ENCODE assay signal across 15 cellular contexts in the genomic region with DNA sequence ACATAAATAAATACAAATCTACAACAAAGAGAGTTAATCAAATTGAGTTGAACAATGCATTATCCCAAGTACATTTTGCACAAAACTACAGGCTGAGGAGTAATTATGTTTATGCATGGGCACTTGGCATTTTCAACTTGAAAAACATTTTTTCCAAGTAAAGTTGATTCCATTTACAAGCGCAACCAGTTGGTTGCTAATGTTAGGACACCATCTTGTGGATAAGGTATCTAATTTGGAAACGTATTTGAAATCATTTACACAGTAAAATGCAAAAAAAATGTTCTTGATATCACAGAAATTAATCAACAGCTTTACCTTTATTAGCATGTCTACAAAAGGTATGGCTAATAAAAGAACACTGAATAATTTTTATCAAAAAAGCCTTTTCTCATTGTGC. TPM values are rescaled to one million over a fixed set of nuclear protein-coding genes. Genes with fewer than 3 reads are reported as not detected.
DNase-seq lines count a peak whose midpoint lies in the region; ATAC-seq, FAIRE-seq and TF ChIP-seq lines count a peak whose summit lies in the region.
"Had no signal": no experiment of that assay in that cellular context is flagged by ENCODE, and none has a peak within 500 bp of the region (broad histone marks: within the 10 kb centered on the region; RNA-seq: fewer than 3 reads in every experiment).

No MANE protein-coding gene starts in this region.

- POLR2A ChIA-PET in endothelial cell of umbilical vein (lab: Charles Lee), result no interaction called here

- TF ChIP-seq CTCF in mammary epithelial cell (conservative IDR thresholded peaks at IDR 0.05 in 1 of 2, IDR thresholded peaks at IDR 0.05 in 1 of 2; ENCODE audit: extremely low read depth in 1 of 2, insufficient read depth in 1 of 2, low read depth in 1 of 2, low read length in 2 of 2) (no peak), endothelial cell of umbilical vein (IDR thresholded peaks at IDR 0.05; ENCODE audit: extremely low read depth in 1 of 2, insufficient read depth in 1 of 2, low read depth in 1 of 2, low read length in 2 of 2) (no peak)

- 54% methylated on average over 2 of the region's 2 CpGs for WGBS in mammary epithelial cell (ENCODE audit: low coverage, missing lambda C conversion rate)

- no peak for TF ChIP-seq POLR2A in endothelial cell of umbilical vein (IDR thresholded peaks at IDR 0.05; ENCODE audit: low read depth, low read length)

- H3K79me2 ChIP-seq in mammary epithelial cell (ENCODE audit: insufficient read depth, low read length) (no peaks in the 10 kb centered on the region), endothelial cell of umbilical vein (ENCODE audit: control insufficient read depth, insufficient read depth, low read length) (no peaks in the 10 kb centered on the region)

- ATAC-seq in HG02840 (IDR thresholded peaks at IDR 0.05; ENCODE audit: low FRiP score, unreplicated experiment), result no peak
- no peak for ATAC-seq in HG02588 (IDR thresholded peaks at IDR 0.05; ENCODE audit: unreplicated experiment)
- ATAC-seq: Right ventricle myocardium inferior had no signal

- no peaks in the 10 kb centered on the region for H4K20me1 ChIP-seq in mammary epithelial cell (ENCODE audit: insufficient read depth, low read length)
- H4K20me1 ChIP-seq in endothelial cell of umbilical vein (replicated peaks; ENCODE audit: control insufficient read depth, extremely low read depth, insufficient read depth, low read length), result no peaks in the 10 kb centered on the region
- H4K20me1 ChIP-seq: BLaER1 had no signal

- H3K4me1 ChIP-seq in mammary epithelial cell (ENCODE audit: insufficient read depth, low read length) (no peaks in the 10 kb centered on the region), endothelial cell of umbilical vein (ENCODE audit: control insufficient read depth, extremely low read depth, insufficient read depth, low read length) (no peaks in the 10 kb centered on the region)
- H3K4me1 ChIP-seq: BLaER1, esophagus squamous epithelium had no signal

- peak; percentile 73 for FAIRE-seq in endothelial cell of umbilical vein (lab: Jason Lieb, UNC)

- CTCF ChIA-PET in mammary epithelial cell (lab: Charles Lee; ENCODE audit: low non-redundant PET) (no interaction called here), endothelial cell of umbilical vein (lab: Charles Lee) (interaction anchor here (1.2 to 1.4 kb wide), 3 partner anchors 1054 to 1214 kb away, joined by 3 to 4 read pairs (median 4); no protein-coding TSS in a partner anchor)

- no peaks in the 10 kb centered on the region for H3K9me1 ChIP-seq in endothelial cell of umbilical vein (replicated peaks; ENCODE audit: control insufficient read depth, extremely low read depth, insufficient read depth, low read length)

- H2AFZ ChIP-seq in mammary epithelial cell (ENCODE audit: low read depth, low read length), result no peak overlapping the region
- no peak overlapping the region for H2AFZ ChIP-seq in endothelial cell of umbilical vein (ENCODE audit: low read depth, low read length)

- no peaks in the 10 kb centered on the region for H3K9me3 ChIP-seq in mammary epithelial cell (replicated peaks; ENCODE audit: insufficient read depth, low read length)
- no peaks in the 10 kb centered on the region for H3K9me3 ChIP-seq in endothelial cell of umbilical vein (replicated peaks; ENCODE audit: control insufficient read depth, insufficient read depth, low read length)
- H3K9me3 ChIP-seq: BLaER1, esophagus squamous epithelium had no signal

- H3K4me2 ChIP-seq in mammary epithelial cell (ENCODE audit: insufficient read depth, low read depth, low read length) (no peak overlapping the region), endothelial cell of umbilical vein (ENCODE audit: insufficient read depth, low read length) (no peak overlapping the region)
- H3K4me2 ChIP-seq: BLaER1 had no signal

- H3K36me3 ChIP-seq in mammary epithelial cell (ENCODE audit: insufficient read depth, low read length) (no peaks in the 10 kb centered on the region), endothelial cell of umbilical vein (ENCODE audit: control insufficient read depth in 2 of 2, extremely low read depth in 1 of 2, insufficient read depth in 2 of 2, low read length in 2 of 2) (no peaks in the 10 kb centered on the region)
- H3K36me3 ChIP-seq: BLaER1, esophagus squamous epithelium had no signal

- H3K27ac ChIP-seq in mammary epithelial cell (ENCODE audit: insufficient read depth, low read depth, low read length) (no peak overlapping the region), endothelial cell of umbilical vein (ENCODE audit: insufficient read depth, low read depth, low read length) (no peak overlapping the region)
- H3K27ac ChIP-seq: BLaER1, esophagus squamous epithelium had no signal

- H3K9ac ChIP-seq in mammary epithelial cell (ENCODE audit: insufficient read depth, low read length) (no peak overlapping the region), endothelial cell of umbilical vein (replicated peaks; ENCODE audit: extremely low read depth, insufficient read depth, low read length) (no peak overlapping the region)
- H3K9ac ChIP-seq: BLaER1 had no signal

- in situ Hi-C loops in T47D (cut with HindIII; ENCODE audit: low pct_unique_long_range_greater_than_20kb, low sequenced_read_pairs) (no loop called here), mammary epithelial cell (cut with MboI; ENCODE audit: low sequenced_read_pairs in 2 of 2) (no loop called here)

- BruUV-seq in mammary epithelial cell (replicated peaks; lab: Mats Ljungman, UMichigan) (no TSS peak), endothelial cell of umbilical vein (replicated peaks; lab: Mats Ljungman, UMichigan) (no TSS peak)

- dilution Hi-C loops in mammary epithelial cell (cut with HindIII; ENCODE audit: low sequenced_read_pairs), result no loop called here
- dilution Hi-C loops in endothelial cell of umbilical vein (cut with MboI; ENCODE audit: extremely low pct_ligation_motif_present, low sequenced_read_pairs), result no loop called here

- H3K4me3 ChIP-seq in mammary epithelial cell (replicated peaks in 1 of 3; ENCODE audit: insufficient read depth in 1 of 3, low read depth in 2 of 3, low read length in 3 of 3), result no peak overlapping the region
- no peak overlapping the region for H3K4me3 ChIP-seq in endothelial cell of umbilical vein (replicated peaks in 1 of 3; ENCODE audit: insufficient read depth in 1 of 3, low read depth in 1 of 3, low read length in 3 of 3)
- H3K4me3 ChIP-seq: BLaER1, esophagus squamous epithelium had no signal

- no peaks in the 10 kb centered on the region for H3K27me3 ChIP-seq in mammary epithelial cell (ENCODE audit: insufficient read depth, low read length)
- no peaks in the 10 kb centered on the region for H3K27me3 ChIP-seq in endothelial cell of umbilical vein (ENCODE audit: control insufficient read depth in 2 of 2, insufficient read depth in 2 of 2, low read length in 2 of 2)
- H3K27me3 ChIP-seq: BLaER1, esophagus squamous epithelium had no signal

- peak; percentile 12 to 39 for DNase-seq in T47D (ENCODE audit: low read depth in 1 of 2, low spot score in 1 of 2)
- no peak for DNase-seq in mammary epithelial cell
- peak; percentile 40 for DNase-seq in OCI-M1 (lab: John Stamatoyannopoulos, UW)
- DNase-seq in endothelial cell of umbilical vein (ENCODE audit: low read depth, low spot score), result peak; percentile 7
- peak; percentile 18 for DNase-seq in stromal cell of bone marrow (ENCODE audit: low read depth)
- no peak for DNase-seq in activated T-cell treated with anti-CD3 and anti-CD28 coated beads, Interleukin-2, amount 50 U/mL, for 48 hours
- DNase-seq: activated CD4-positive, alpha-beta T cell treated with anti-CD3 and anti-CD28 coated beads for 48 hours; esophagus squamous epithelium; NCI-H1048 had no signal

- intact Hi-C loops in mammary epithelial cell (cut with micrococcal nuclease), result no loop called here
- intact Hi-C loops in endothelial cell of umbilical vein (cut with micrococcal nuclease), result loop anchor here (1.0 to 2.0 kb wide), 2 partner anchors 1053 to 1406 kb away; partner anchors contain the start of gene PRR16

TF ChIP-seq in endothelial cell of umbilical vein, 7 proteins besides CTCF, POLR2A, EP300 and RAD21:
- TF ChIP-seq FOS (IDR thresholded peaks at IDR 0.05; ENCODE audit: borderline replicate concordance, insufficient read depth, low read length) (no peak), JUN (IDR thresholded peaks at IDR 0.05; ENCODE audit: borderline replicate concordance, insufficient read depth, insufficient read length, low read depth) (no peak), GATA2 (IDR thresholded peaks at IDR 0.05; ENCODE audit: insufficient read depth, insufficient read length, low read depth, low read length) (no peak), POLR2AphosphoS5 (IDR thresholded peaks at IDR 0.05; ENCODE audit: insufficient read depth, low read depth, low read length) (no peak), EZH2 (IDR thresholded peaks at IDR 0.05; ENCODE audit: borderline replicate concordance, low read depth, low read length, severe bottlenecking) (no peak), MYC (IDR thresholded peaks at IDR 0.05; ENCODE audit: low read depth, low read length) (no peak)
- TF ChIP-seq, protein P1, sequence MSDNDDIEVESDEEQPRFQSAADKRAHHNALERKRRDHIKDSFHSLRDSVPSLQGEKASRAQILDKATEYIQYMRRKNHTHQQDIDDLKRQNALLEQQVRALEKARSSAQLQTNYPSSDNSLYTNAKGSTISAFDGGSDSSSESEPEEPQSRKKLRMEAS (IDR thresholded peaks at IDR 0.05; ENCODE audit: insufficient read depth, insufficient read length), result no peak
TF ChIP-seq in endothelial cell of umbilical vein: peak in this region for 0.

RNA-seq across cellular contexts. Expression of gene FTMT, which starts 18.8 kb away (rescaled TPM):
- total RNA-seq in mammary epithelial cell (not detected), endothelial cell of umbilical vein (not detected in 2 replicates)
- polyA plus RNA-seq in mammary epithelial cell (not detected), endothelial cell of umbilical vein (not detected in 2 replicates)
- polyA minus RNA-seq in mammary epithelial cell (not detected), endothelial cell of umbilical vein (not detected in 2 replicates)
- polyA plus RNA-seq in endothelial cell of umbilical vein (2011; cell fraction: cytosol; rRNA removed), result not detected in 2 replicates
- not detected in 2 replicates for polyA plus RNA-seq in endothelial cell of umbilical vein (2011; cell fraction: nucleus; rRNA removed)
- polyA plus RNA-seq in endothelial cell of umbilical vein (2012), result not detected in 2 replicates
- not detected for polyA minus RNA-seq in endothelial cell of umbilical vein (2011; cell fraction: cytosol; rRNA and poly(A)+ RNA removed)
- not detected in 2 replicates for polyA minus RNA-seq in endothelial cell of umbilical vein (2011; cell fraction: nucleus; rRNA and poly(A)+ RNA removed)
- total RNA-seq: esophagus squamous epithelium, liver, pulmonary artery endothelial cell, Right ventricle myocardium inferior had no signal
- polyA plus RNA-seq: liver had no signal

Comparison
In these comparisons a context has a peak if more than half of its experiments do, and no peak if none do; other contexts are left out.
1. DNase-seq: peak in T47D (2 of 2), OCI-M1 (single experiment), endothelial cell of umbilical vein (single experiment) and stromal cell of bone marrow (single experiment); none in mammary epithelial cell (single experiment) and activated T-cell treated with anti-CD3 and anti-CD28 coated beads, Interleukin-2, amount 50 U/mL, for 48 hours (0 of 2).